In the genomic region with DNA sequence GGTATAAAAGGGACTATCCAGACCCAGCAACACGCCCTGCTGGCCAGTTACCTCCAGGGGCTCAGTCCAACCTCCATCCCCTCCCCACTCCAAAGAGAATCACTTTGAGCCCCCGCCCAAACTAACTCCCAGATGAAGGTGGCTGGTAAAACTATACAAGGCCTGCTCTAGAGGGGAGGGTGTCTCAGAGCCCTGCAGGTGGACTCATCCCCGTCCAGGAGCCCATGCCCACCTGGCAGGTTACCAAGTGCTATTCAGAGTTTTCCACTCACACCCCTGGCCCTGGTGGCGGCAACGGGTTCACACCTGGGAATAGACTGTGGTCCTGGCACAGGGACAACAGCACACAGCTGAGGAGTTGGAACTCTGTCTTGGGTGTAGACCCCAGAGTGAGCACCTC, we compare ENCODE assay signal across 19 cellular contexts. TPM values are rescaled to one million over a fixed set of nuclear protein-coding genes. Genes with fewer than 3 reads are reported as not detected.
DNase-seq lines count a peak whose midpoint lies in the region; ATAC-seq and TF ChIP-seq lines count a peak whose summit lies in the region.
"Had no signal": no experiment of that assay in that cellular context is flagged by ENCODE, and none has a peak within 500 bp of the region (broad histone marks: within the 10 kb centered on the region; RNA-seq: fewer than 3 reads in every experiment).

No MANE protein-coding gene starts in this region.

- H3K4me2 ChIP-seq in BLaER1 (peak overlapping the region; percentile 88; the same call in 1 of the 2 replicates), parathyroid adenoma (ENCODE audit: low read length) (no peak overlapping the region)

- H3K27me3 ChIP-seq in BLaER1 (no peaks in the 10 kb centered on the region), parathyroid adenoma (ENCODE audit: control insufficient read depth, insufficient read depth, low read length) (no peaks in the 10 kb centered on the region)

- peaks cover 37% of the 10 kb centered on the region for H3K4me1 ChIP-seq in BLaER1
- H3K4me1 ChIP-seq in parathyroid adenoma = peaks cover 20% of the 10 kb centered on the region

- no peak overlapping the region for H2AFZ ChIP-seq in parathyroid adenoma

- H3K27ac ChIP-seq in BLaER1 (0 out of 2 replicates have a peak overlapping the region, but pooled peaks have one; percentile 18), parathyroid adenoma (peak overlapping the region; percentile 6)

- peaks cover 21% of the 10 kb centered on the region for H3K4me1 Mint-ChIP-seq in endothelial cell (ENCODE audit: unreplicated experiment)
- H3K4me1 Mint-ChIP-seq: naive B cell had no signal

- no peaks in the 10 kb centered on the region for H3K9me3 Mint-ChIP-seq in endothelial cell (ENCODE audit: unreplicated experiment)
- H3K9me3 Mint-ChIP-seq: activated naive CD4-positive, alpha-beta T cell treated with anti-CD3 and anti-CD28 coated beads, Interleukin-2, amount 50 U/mL, for 24 hours; central memory CD8-positive, alpha-beta T cell; naive B cell had no signal

- H3K36me3 ChIP-seq in BLaER1 (peaks cover 76% of the 10 kb centered on the region), parathyroid adenoma (ENCODE audit: control insufficient read depth, insufficient read depth, low read length) (no peaks in the 10 kb centered on the region)

- H3K4me3 ChIP-seq in BLaER1 = no peak overlapping the region
- no peak overlapping the region for H3K4me3 ChIP-seq in parathyroid adenoma (ENCODE audit: low read depth, low read length)

- peaks cover 48% of the 10 kb centered on the region for H3K36me3 Mint-ChIP-seq in endothelial cell (ENCODE audit: low read depth, unreplicated experiment)
- H3K36me3 Mint-ChIP-seq: naive B cell had no signal

- H3K9ac ChIP-seq in BLaER1 (no peak overlapping the region), parathyroid adenoma (no peak overlapping the region)

- ATAC-seq in left ventricle myocardium superior (peak; percentile 3), GM18873 (IDR thresholded peaks at IDR 0.05; ENCODE audit: low FRiP score, unreplicated experiment) (no peak), HG02973 (IDR thresholded peaks at IDR 0.05; ENCODE audit: unreplicated experiment) (no peak)
- ATAC-seq: Panc1 had no signal

- H3K9me3 ChIP-seq in BLaER1 (no peaks in the 10 kb centered on the region), parathyroid adenoma (ENCODE audit: control insufficient read depth, low read length) (no peaks in the 10 kb centered on the region)

- intact Hi-C loops in left ventricle myocardium superior (cut with micrococcal nuclease) = no loop called here

- no peaks in the 10 kb centered on the region for H4K20me1 ChIP-seq in BLaER1

- H3K27ac Mint-ChIP-seq in endothelial cell (ENCODE audit: unreplicated experiment) = no peak overlapping the region

- TF ChIP-seq CTCF in parathyroid adenoma (IDR thresholded peaks at IDR 0.05) = no peak
- TF ChIP-seq CTCF in endothelial cell (IDR thresholded peaks at IDR 0.05; ENCODE audit: unreplicated experiment) = no peak

- DNase-seq in NCI-H1105 (lab: John Stamatoyannopoulos, UW) = peak; percentile 3
- DNase-seq in left ventricle myocardium superior = no peak
- no peak for DNase-seq in endothelial cell (ENCODE audit: low spot score)
- no peak for DNase-seq in NOMO-1 (lab: John Stamatoyannopoulos, UW; ENCODE audit: unreplicated experiment in 2 of 2)
- DNase-seq: DMS 273 treated with DMSO at 0.1 percent for 48 hours; GOT3; KG1; naive B cell; NCI-H1694; NCI-H510A treated with DMSO at 0.1 percent for 48 hours; stimulated activated CD4-positive, alpha-beta T cell treated with anti-CD3 and anti-CD28 coated beads, Interleukin-4, amount 100 ng/mL, for 4 hours; SW 1271 had no signal

- peaks cover 7% of the 10 kb centered on the region for H3K27me3 Mint-ChIP-seq in endothelial cell (ENCODE audit: unreplicated experiment)
- H3K27me3 Mint-ChIP-seq: activated naive CD4-positive, alpha-beta T cell treated with anti-CD3 and anti-CD28 coated beads, Interleukin-2, amount 50 U/mL, for 24 hours; central memory CD8-positive, alpha-beta T cell; naive B cell had no signal

- no peaks in the 10 kb centered on the region for H3K79me2 ChIP-seq in parathyroid adenoma

- no peak overlapping the region for H3K4me3 Mint-ChIP-seq in endothelial cell (ENCODE audit: unreplicated experiment)
- H3K4me3 Mint-ChIP-seq: activated naive CD4-positive, alpha-beta T cell treated with anti-CD3 and anti-CD28 coated beads, Interleukin-2, amount 50 U/mL, for 24 hours; central memory CD8-positive, alpha-beta T cell; naive B cell had no signal

RNA-seq across cellular contexts. Expression of gene AXIN2, which starts 29.0 kb away (rescaled TPM):
- total RNA-seq in left ventricle myocardium superior (17.2 TPM), endothelial cell (ENCODE audit: unreplicated experiment) (44.8 TPM)
